Comparison of ENCODE assay signal across 8 cellular contexts in genomic region chr7:27147211-27148030, GRCh38. TPM values are rescaled to one million over a fixed set of nuclear protein-coding genes. Genes with fewer than 3 reads are reported as not detected.
DNase-seq lines count a peak whose midpoint lies in the region; ATAC-seq and TF ChIP-seq lines count a peak whose summit lies in the region.

HOXA6 (minus strand) TSS chr7:27147774; CDS start chr7:27147749, 25 bp downstream.

- H3K4me1 ChIP-seq in neural progenitor cell: peaks cover 7% of the 10 kb centered on the region

- peaks cover 76% of the 10 kb centered on the region for H4K20me1 ChIP-seq in neural progenitor cell (ENCODE audit: low read depth)

- no peak within 1 kb of the TSS for H3K9ac ChIP-seq in neural progenitor cell

- peaks cover 12% of the 10 kb centered on the region for H3K4me1 Mint-ChIP-seq in neural progenitor cell

- no peak for TF ChIP-seq CTCF in C4-2B (conservative IDR thresholded peaks at IDR 0.05)
- no peak for TF ChIP-seq CTCF in NB4 (IDR thresholded peaks at IDR 0.05; ENCODE audit: low read depth, low read length)
- no peak for TF ChIP-seq CTCF in neural progenitor cell (IDR thresholded peaks at IDR 0.05)

- peak within 1 kb of the TSS; percentile 38 for H3K4me2 ChIP-seq in neural progenitor cell

- DNase-seq in NB4 (ENCODE audit: low read depth) (no peak), ecto neural progenitor cell (ENCODE audit: low spot score) (peak; percentile 51), neural progenitor cell (ENCODE audit: low spot score) (no peak), anterior cingulate cortex (lab: John Stamatoyannopoulos, UW) (no peak), SK-N-DZ (ENCODE audit: low spot score) (no peak), NCI-H2029 (lab: John Stamatoyannopoulos, UW) (no peak)

- H3K27ac ChIP-seq in C4-2B (peak within 1 kb of the TSS; percentile 47), neural progenitor cell (no peak within 1 kb of the TSS)

- H3K9me3 ChIP-seq in neural progenitor cell (ENCODE audit: low read depth): no peaks in the 10 kb centered on the region

- H3K4me3 ChIP-seq in NB4 (ENCODE audit: low read depth, low read length): peak within 1 kb of the TSS; percentile 13
- H3K4me3 ChIP-seq in neural progenitor cell: peak within 1 kb of the TSS; percentile 5

- H3K27me3 ChIP-seq in neural progenitor cell: peaks cover 100% of the 10 kb centered on the region

- peaks cover 91% of the 10 kb centered on the region for H3K27me3 Mint-ChIP-seq in neural progenitor cell (ENCODE audit: insufficient read depth, low read depth)

- H3F3A ChIP-seq in neural progenitor cell (ENCODE audit: low read depth): no peaks in the 10 kb centered on the region

- ATAC-seq in GM19328 (IDR thresholded peaks at IDR 0.05; ENCODE audit: unreplicated experiment): no peak

- H2AFZ ChIP-seq in neural progenitor cell (replicated peaks): no peak within 1 kb of the TSS

- no peak within 1 kb of the TSS for H3K27ac Mint-ChIP-seq in neural progenitor cell

- no peaks in the 10 kb centered on the region for H3K36me3 Mint-ChIP-seq in neural progenitor cell

- peak within 1 kb of the TSS; percentile 43 for H3K4me3 Mint-ChIP-seq in neural progenitor cell

- peaks cover 29% of the 10 kb centered on the region for H3K9me3 Mint-ChIP-seq in neural progenitor cell

- no peaks in the 10 kb centered on the region for H3K79me2 ChIP-seq in neural progenitor cell (ENCODE audit: low read depth)

- no peak for TF ChIP-seq POLR2A in NB4 (IDR thresholded peaks at IDR 0.05; ENCODE audit: extremely low read depth, insufficient read length)

- no peaks in the 10 kb centered on the region for H3K36me3 ChIP-seq in neural progenitor cell

RNA-seq across cellular contexts. Expression of gene HOXA6, which starts in this region (rescaled TPM):
- total RNA-seq in neural progenitor cell (ENCODE audit: low replicate concordance): not detected in 2 replicates
- not detected in 2 replicates for polyA plus RNA-seq in SK-N-DZ (2014; cell fraction: cytosol; rRNA removed)
- not detected in 2 replicates for polyA plus RNA-seq in SK-N-DZ (2014; cell fraction: nucleus; rRNA removed)
